8 cellular contexts compared by ENCODE assay signal in genomic region chr16:1612320-1613111, GRCh38. TPM values are rescaled to one million over a fixed set of nuclear protein-coding genes. Genes with fewer than 3 reads are reported as not detected.
DNase-seq lines count a peak whose midpoint lies in the region; ATAC-seq and TF ChIP-seq lines count a peak whose summit lies in the region.

TSS of gene CRAMP1 (plus strand) at chr16:1612360. CDS start at chr16:1614640, 2,280 bp downstream.

- H3K9ac ChIP-seq in skeletal muscle satellite cell (ENCODE audit: low read depth, low read length), result peak within 1 kb of the TSS; percentile 93

- CTCF ChIA-PET in AG04450 (lab: Charles Lee), result no interaction called here

- no peaks in the 10 kb centered on the region for H3K27me3 ChIP-seq in AG04450 (ENCODE audit: control insufficient read depth, insufficient read depth, low read length)
- H3K27me3 ChIP-seq in hepatocyte, result no peaks in the 10 kb centered on the region
- no peaks in the 10 kb centered on the region for H3K27me3 ChIP-seq in skeletal muscle satellite cell (ENCODE audit: control insufficient read depth, insufficient read depth, low read length)

- no peaks in the 10 kb centered on the region; the same call in 1 of the 2 replicates for H3K9me3 ChIP-seq in AG04450 (ENCODE audit: control insufficient read depth, insufficient read depth, low read length)
- no peaks in the 10 kb centered on the region for H3K9me3 ChIP-seq in hepatocyte (ENCODE audit: low read depth)
- no peaks in the 10 kb centered on the region for H3K9me3 ChIP-seq in skeletal muscle satellite cell (replicated peaks; ENCODE audit: low read length)

- H3K4me3 ChIP-seq in AG04450 (ENCODE audit: low read depth, low read length) (peak within 1 kb of the TSS; percentile 85), hepatocyte (peak within 1 kb of the TSS; percentile 80), skeletal muscle satellite cell (ENCODE audit: low read length) (peak within 1 kb of the TSS; percentile 95)

- peak; percentile 67 for ATAC-seq in GM19035 (IDR thresholded peaks at IDR 0.05; ENCODE audit: unreplicated experiment)
- ATAC-seq in activated naive CD8-positive, alpha-beta T cell treated with anti-CD3 and anti-CD28 coated beads, Interleukin-2, amount 10 ng/mL, durations not matched to agents 7 days and 5 days (ENCODE audit: low read depth), result no peak

- H3K27ac Mint-ChIP-seq in activated naive CD8-positive, alpha-beta T cell treated with anti-CD3 and anti-CD28 coated beads, Interleukin-2, amount 10 ng/mL, durations not matched to agents 7 days and 5 days, result peak within 1 kb of the TSS; percentile 96

- H3K4me1 Mint-ChIP-seq in activated naive CD8-positive, alpha-beta T cell treated with anti-CD3 and anti-CD28 coated beads, Interleukin-2, amount 10 ng/mL, durations not matched to agents 7 days and 5 days, result peaks cover 17% of the 10 kb centered on the region

- TF ChIP-seq EP300 in Ishikawa (IDR thresholded peaks at IDR 0.05; ENCODE audit: borderline replicate concordance), result no peak

- H3K4me2 ChIP-seq in hepatocyte, result peak within 1 kb of the TSS; percentile 94
- peak within 1 kb of the TSS; percentile 98 for H3K4me2 ChIP-seq in skeletal muscle satellite cell (ENCODE audit: low read length)

- TF ChIP-seq CTCF in AG04450 (IDR thresholded peaks at IDR 0.05; ENCODE audit: low read depth, low read length) (no peak), hepatocyte (IDR thresholded peaks at IDR 0.05; ENCODE audit: poor library complexity) (no peak)

- peaks cover 4% of the 10 kb centered on the region for H4K20me1 ChIP-seq in hepatocyte (ENCODE audit: insufficient read depth, poor library complexity, severe bottlenecking)

- no peaks in the 10 kb centered on the region for H3K27me3 Mint-ChIP-seq in activated naive CD8-positive, alpha-beta T cell treated with anti-CD3 and anti-CD28 coated beads, Interleukin-2, amount 10 ng/mL, durations not matched to agents 7 days and 5 days

- H3K4me3 Mint-ChIP-seq in activated naive CD8-positive, alpha-beta T cell treated with anti-CD3 and anti-CD28 coated beads, Interleukin-2, amount 10 ng/mL, durations not matched to agents 7 days and 5 days, result peak within 1 kb of the TSS; percentile 88

- H3K9me3 Mint-ChIP-seq in activated naive CD8-positive, alpha-beta T cell treated with anti-CD3 and anti-CD28 coated beads, Interleukin-2, amount 10 ng/mL, durations not matched to agents 7 days and 5 days, result no peaks in the 10 kb centered on the region

- peaks cover 53% of the 10 kb centered on the region for H3K79me2 ChIP-seq in hepatocyte

- POLR2A ChIA-PET in AG04450 (lab: Yijun Ruan, JAX), result interaction anchor here (0.6 to 1.0 kb wide), 3 partner anchors 149 to 656 kb away, joined by 3 to 9 read pairs (median 5); partner anchors contain the start of genes NUBP2 and SPSB3
- POLR2A ChIA-PET in activated naive CD8-positive, alpha-beta T cell treated with anti-CD3 and anti-CD28 coated beads, Interleukin-2, amount 10 ng/mL, durations not matched to agents 7 days and 5 days (lab: Charles Lee), result interaction anchor here (0.6 to 3.2 kb wide), 14 partner anchors 10 to 303 kb away, joined by 3 to 16 read pairs (median 4); partner anchors contain the start of genes JPT2, MAPK8IP3, TMEM204 and UBE2I

- no peak for TF ChIP-seq RAD21 in Ishikawa (IDR thresholded peaks at IDR 0.05; ENCODE audit: low read depth)

- peak within 1 kb of the TSS; percentile 89 for H2AFZ ChIP-seq in hepatocyte

- peak within 1 kb of the TSS; percentile 78 for H3K27ac ChIP-seq in AG04450 (ENCODE audit: low read depth, low read length)
- H3K27ac ChIP-seq in hepatocyte, result peak within 1 kb of the TSS; percentile 56

- DNase-seq in AG04450 (ENCODE audit: low read depth, low spot score), result no peak
- DNase-seq in activated naive CD8-positive, alpha-beta T cell treated with anti-CD3 and anti-CD28 coated beads, Interleukin-2, amount 10 ng/mL, durations not matched to agents 7 days and 5 days, result no peak
- DNase-seq in hepatocyte (ENCODE audit: low spot score), result peak; percentile 43
- no peak for DNase-seq in SW 1271 (lab: John Stamatoyannopoulos, UW)
- DNase-seq in NCI-H2196 (lab: John Stamatoyannopoulos, UW; ENCODE audit: unreplicated experiment), result no peak

- H3K36me3 Mint-ChIP-seq in activated naive CD8-positive, alpha-beta T cell treated with anti-CD3 and anti-CD28 coated beads, Interleukin-2, amount 10 ng/mL, durations not matched to agents 7 days and 5 days, result peaks cover 12% of the 10 kb centered on the region

- WGBS in hepatocyte (ENCODE audit: low lambda C conversion rate, missing lambda C conversion rate), result 2% methylated on average over 82 of the region's 101 CpGs

- H3K4me1 ChIP-seq in hepatocyte (ENCODE audit: insufficient read depth), result peaks cover 30% of the 10 kb centered on the region
- peaks cover 28% of the 10 kb centered on the region for H3K4me1 ChIP-seq in skeletal muscle satellite cell (ENCODE audit: control insufficient read depth, insufficient read depth, low read length)

- no peaks in the 10 kb centered on the region for H3K9me2 ChIP-seq in hepatocyte (replicated peaks; ENCODE audit: insufficient read depth)

- H3K36me3 ChIP-seq in hepatocyte (replicated peaks; ENCODE audit: insufficient read depth, low read depth) (no peaks in the 10 kb centered on the region), skeletal muscle satellite cell (ENCODE audit: insufficient read depth, low read length) (peaks cover 11% of the 10 kb centered on the region)

TF ChIP-seq in Ishikawa, 13 proteins besides CTCF, POLR2A, EP300 and RAD21:
- TF ChIP-seq TEAD4 (IDR thresholded peaks at IDR 0.05) (no peak), CEBPB (IDR thresholded peaks at IDR 0.05) (no peak), TAF1 (IDR thresholded peaks at IDR 0.05; ENCODE audit: low read depth) (peak; percentile 45; the same call in 1 of the 2 replicates), TCF12 (IDR thresholded peaks at IDR 0.05; ENCODE audit: low read depth) (no peak)
- TF ChIP-seq, protein P1, sequence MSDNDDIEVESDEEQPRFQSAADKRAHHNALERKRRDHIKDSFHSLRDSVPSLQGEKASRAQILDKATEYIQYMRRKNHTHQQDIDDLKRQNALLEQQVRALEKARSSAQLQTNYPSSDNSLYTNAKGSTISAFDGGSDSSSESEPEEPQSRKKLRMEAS (IDR thresholded peaks at IDR 0.05), result no peak

RNA-seq across cellular contexts. Expression of gene CRAMP1, which starts in this region (rescaled TPM):
- 7.8 TPM in 2 replicates for polyA plus RNA-seq in AG04450 (2011; rRNA removed)
- 11.8 and 14.8 TPM in 2 replicates for polyA minus RNA-seq in AG04450 (2011; rRNA and poly(A)+ RNA removed)
- total RNA-seq in activated naive CD8-positive, alpha-beta T cell treated with anti-CD3 and anti-CD28 coated beads, Interleukin-2, amount 10 ng/mL, durations not matched to agents 7 days and 5 days, result 10 to 100 TPM; 25.2 to 27.8 TPM
- 7.0 and 8.2 TPM in 2 replicates for total RNA-seq in hepatocyte
- polyA plus RNA-seq in hepatocyte, result 6.7 and 9.9 TPM in 2 replicates
- 5.6 and 9.0 TPM in 2 replicates for total RNA-seq in skeletal muscle satellite cell (2012; rRNA removed)
